16 cellular contexts compared by ENCODE assay signal in genomic region chr21:16913010-16913409, GRCh38.
A peak's percentile ranks its signal among the peaks of the same experiment; 100 is the strongest.
DNase-seq lines count a peak whose midpoint lies in the region; ATAC-seq, FAIRE-seq and TF ChIP-seq lines count a peak whose summit lies in the region.
"Had no signal": no experiment of that assay in that cellular context is flagged by ENCODE, and none has a peak within 500 bp of the region (broad histone marks: within the 10 kb centered on the region; RNA-seq: fewer than 3 reads in every experiment).

No MANE protein-coding gene starts in this region.

- H3K9me3 ChIP-seq in H1 (ENCODE audit: insufficient read depth in 2 of 2, low read depth in 1 of 2, low read length in 1 of 2) = no peaks in the 10 kb centered on the region
- H3K9me3 ChIP-seq: esophagus muscularis mucosa, vagina had no signal

- 34% methylated on average over 3 of the region's 3 CpGs; no CpG with 5 or more reads in 1 of the 2 experiments for WGBS in H1 (ENCODE audit: extremely low coverage in 1 of 2, insufficient coverage in 1 of 2, insufficient read length in 1 of 2, insufficient replicate concordance in 2 of 2, low coverage in 1 of 2, low lambda C conversion rate in 2 of 2, missing lambda C conversion rate in 1 of 2), 2 experiments

- H3K4ac ChIP-seq in H1 (replicated peaks; ENCODE audit: insufficient read length, low read depth, low read length) = no peak overlapping the region

- H3K36me3 Mint-ChIP-seq in mesothelial cell of epicardium = no peaks in the 10 kb centered on the region

- no peak overlapping the region for H2BK20ac ChIP-seq in H1 (ENCODE audit: low read length)

- peak; percentile 14 to 43; a peak in 3 of 4 replicates for TF ChIP-seq RAD21 in H1 (IDR thresholded peaks at IDR 0.05 in 1 of 2, conservative IDR thresholded peaks at IDR 0.05 in 1 of 2; ENCODE audit: low read depth in 2 of 2, low read length in 2 of 2)

- H4K20me1 ChIP-seq in H1 (replicated peaks in 1 of 2; ENCODE audit: control insufficient read depth in 1 of 2, insufficient read depth in 2 of 2, low read length in 2 of 2) = no peaks in the 10 kb centered on the region

- H2AK5ac ChIP-seq in H1 (ENCODE audit: low read depth, low read length) = no peak overlapping the region

- no peaks in the 10 kb centered on the region for H3K27me3 Mint-ChIP-seq in mesothelial cell of epicardium (ENCODE audit: low read depth)

- H3K4me3 Mint-ChIP-seq in mesothelial cell of epicardium = no peak overlapping the region
- H3K4me3 Mint-ChIP-seq: natural killer cell had no signal

- no peak overlapping the region for H4K91ac ChIP-seq in H1 (replicated peaks; ENCODE audit: insufficient read length, low read length)

- no peak overlapping the region for H2BK15ac ChIP-seq in H1 (ENCODE audit: low read length)

- H3K36me3 ChIP-seq in H1 (ENCODE audit: control insufficient read depth in 2 of 4, insufficient read depth in 4 of 4, low read length in 3 of 4) = no peaks in the 10 kb centered on the region; a peak in 1 of 8 replicates
- H3K36me3 ChIP-seq: esophagus muscularis mucosa, vagina had no signal

- peak; percentile 5 for TF ChIP-seq CTCF in D721Med (IDR thresholded peaks at IDR 0.05; ENCODE audit: insufficient read depth, missing control alignments)
- peak; percentile 54 for TF ChIP-seq CTCF in LNCaP clone FGC (IDR thresholded peaks at IDR 0.05; ENCODE audit: control insufficient read depth, extremely low read depth, insufficient read depth)
- peak in 2 of 3 experiments; percentile 42 to 44; a peak in 2 of 4 replicates for TF ChIP-seq CTCF in H1 (IDR thresholded peaks at IDR 0.05; ENCODE audit: control extremely low read depth in 1 of 3, insufficient read depth in 1 of 3, low read depth in 1 of 3, low read length in 3 of 3)
- no peak for TF ChIP-seq CTCF in mesothelial cell of epicardium (IDR thresholded peaks at IDR 0.05; ENCODE audit: unreplicated experiment)

- H3K4me1 Mint-ChIP-seq in mesothelial cell of epicardium = peaks cover 30% of the 10 kb centered on the region
- H3K4me1 Mint-ChIP-seq: natural killer cell had no signal

- ATAC-seq in GM19455 (IDR thresholded peaks at IDR 0.05; ENCODE audit: unreplicated experiment) (no peak), GM21367 (IDR thresholded peaks at IDR 0.05; ENCODE audit: unreplicated experiment) (no peak), HG02840 (IDR thresholded peaks at IDR 0.05; ENCODE audit: low FRiP score, unreplicated experiment) (no peak)
- ATAC-seq: natural killer cell had no signal

- FAIRE-seq in D721Med (lab: Jason Lieb, UNC) = no peak
- FAIRE-seq in H1 (lab: Jason Lieb, UNC) = peak; percentile 70
- FAIRE-seq: GM12892 had no signal

- H2AFZ ChIP-seq in H1 (ENCODE audit: low read length) = no peak overlapping the region

- H3K4me3 ChIP-seq in LNCaP clone FGC (ENCODE audit: low read depth, low read length) (no peak overlapping the region), H1 (ENCODE audit: extremely low read depth in 1 of 4, insufficient read depth in 2 of 4, low read depth in 3 of 4, low read length in 4 of 4) (no peak overlapping the region)
- H3K4me3 ChIP-seq: esophagus muscularis mucosa, vagina had no signal

- H4K5ac ChIP-seq in H1 (ENCODE audit: insufficient read length, low read depth, low read length) = no peak overlapping the region

- POLR2A ChIA-PET in H1 (lab: Charles Lee; ENCODE audit: partially characterized antibody) = no interaction called here

- no peak for TF ChIP-seq POLR2A in H1 (IDR thresholded peaks at IDR 0.05; ENCODE audit: control extremely low read depth in 1 of 2, low read depth in 2 of 2, low read length in 2 of 2)

- H3K79me2 ChIP-seq in H1 (ENCODE audit: control insufficient read depth in 1 of 2, insufficient read depth in 2 of 2, low read length in 2 of 2) = no peaks in the 10 kb centered on the region

- H3K18ac ChIP-seq in H1 (ENCODE audit: extremely low read depth, low read length) = no peak overlapping the region

- H3K4me1 ChIP-seq in H1 (replicated peaks in 1 of 4; ENCODE audit: control insufficient read depth in 3 of 4, insufficient read depth in 4 of 4, low read length in 3 of 4) = no peaks in the 10 kb centered on the region

- H2BK12ac ChIP-seq in H1 (ENCODE audit: low read depth, low read length) = no peak overlapping the region

- no peak for TF ChIP-seq EP300 in H1 (IDR thresholded peaks at IDR 0.05; ENCODE audit: borderline replicate concordance in 1 of 2, low read depth in 2 of 2, low read length in 2 of 2)

- H3K27ac ChIP-seq in H1 (ENCODE audit: low read depth, low read length) = no peak overlapping the region
- H3K27ac ChIP-seq: esophagus muscularis mucosa, vagina had no signal

- H4K8ac ChIP-seq in H1 (ENCODE audit: extremely low read depth, insufficient read depth, low read length) = no peak overlapping the region

- CTCF ChIA-PET in H1 (lab: Charles Lee; ENCODE audit: partially characterized antibody) = interaction anchor here (1.5 kb wide), 1 partner anchor 24 kb away, joined by 3 read pairs; no protein-coding TSS in a partner anchor

- H3K14ac ChIP-seq in H1 (ENCODE audit: insufficient read length) = no peak overlapping the region

- no peak for DNase-seq in D721Med (ENCODE audit: insufficient read length, low spot score)
- peak; percentile 8 for DNase-seq in LNCaP clone FGC (ENCODE audit: low read depth)
- DNase-seq in H1 (ENCODE audit: low read depth in 1 of 2, low spot score in 2 of 2) = peak in 1 of 2 experiments; percentile 19
- DNase-seq in mesothelial cell of epicardium (ENCODE audit: low spot score in 2 of 2, unreplicated experiment in 2 of 2) = no peak
- no peak for DNase-seq in NOMO-1 treated with DMSO at 0.1 percent for 48 hours (lab: John Stamatoyannopoulos, UW; ENCODE audit: unreplicated experiment)
- DNase-seq: activated CD4-positive, alpha-beta T cell treated with anti-CD3 and anti-CD28 coated beads for 1 hour; AML-193; natural killer cell; NCI-H1930; stimulated activated CD4-positive, alpha-beta T cell treated with anti-CD3 and anti-CD28 coated beads, Interleukin-4, amount 100 ng/mL, for 1 hour had no signal

- H3K79me1 ChIP-seq in H1 (ENCODE audit: low read depth, low read length) = no peaks in the 10 kb centered on the region

- H3K27me3 ChIP-seq in H1 (replicated peaks in 1 of 4; ENCODE audit: control insufficient read depth in 3 of 4, extremely low read depth in 1 of 4, insufficient read depth in 3 of 4, low read length in 3 of 4) = no peaks in the 10 kb centered on the region
- H3K27me3 ChIP-seq: esophagus muscularis mucosa, vagina had no signal

- no peaks in the 10 kb centered on the region for H3K23me2 ChIP-seq in H1 (ENCODE audit: low read depth, low read length)

- H2BK5ac ChIP-seq in H1 (ENCODE audit: low read depth, low read length) = no peak overlapping the region; the same call in 1 of the 2 replicates

- H2BK120ac ChIP-seq in H1 (replicated peaks; ENCODE audit: low read depth, low read length) = no peak overlapping the region

- H3K23ac ChIP-seq in H1 (ENCODE audit: insufficient read length) = no peak overlapping the region

- H3K4me2 ChIP-seq in H1 (ENCODE audit: insufficient read depth in 1 of 2, low read depth in 2 of 2, low read length in 2 of 2) = no peak overlapping the region

- H3K9me3 Mint-ChIP-seq in mesothelial cell of epicardium = peaks cover 8% of the 10 kb centered on the region

- no peak overlapping the region for H3K56ac ChIP-seq in H1 (replicated peaks; ENCODE audit: insufficient read length, low read depth, low read length)

- H3K27ac Mint-ChIP-seq in mesothelial cell of epicardium = peak overlapping the region; percentile 85
- H3K27ac Mint-ChIP-seq: natural killer cell had no signal

- no peak overlapping the region for H3K9ac ChIP-seq in H1 (replicated peaks in 1 of 4; ENCODE audit: extremely low read depth in 1 of 4, low read depth in 3 of 4, low read length in 3 of 4)

TF ChIP-seq in H1, 55 proteins besides CTCF, POLR2A, EP300 and RAD21:
- TF ChIP-seq MAFK (IDR thresholded peaks at IDR 0.05; ENCODE audit: low read depth, low read length) = no peak
- no peak for TF ChIP-seq CREB1 (IDR thresholded peaks at IDR 0.05)
- TF ChIP-seq SP4 (IDR thresholded peaks at IDR 0.05; ENCODE audit: low read length) = no peak
- no peak for TF ChIP-seq TCF12 (IDR thresholded peaks at IDR 0.05; ENCODE audit: low read depth, low read length)
- TF ChIP-seq TEAD4 (IDR thresholded peaks at IDR 0.05; ENCODE audit: low read depth, low read length) = no peak
- no peak for TF ChIP-seq SRF (IDR thresholded peaks at IDR 0.05; ENCODE audit: low read depth, low read length)
- TF ChIP-seq ASH2L (IDR thresholded peaks at IDR 0.05; ENCODE audit: low read length) = no peak
- no peak for TF ChIP-seq CTBP2 (IDR thresholded peaks at IDR 0.05; ENCODE audit: borderline replicate concordance, insufficient read depth, insufficient read length, low read length)
- no peak for TF ChIP-seq CEBPB (IDR thresholded peaks at IDR 0.05; ENCODE audit: low read depth, low read length)
